Comparison of ENCODE assay signal across 2 cellular contexts in genomic region chr13:21061077-21061945, GRCh38.
TF ChIP-seq lines count a peak whose summit lies in the region.

TSS of gene LATS2 (minus strand) at chr13:21061586. CDS start at chr13:21046026, 15,560 bp downstream.

TF ChIP-seq in IMR-90, 13 proteins besides CTCF, POLR2A, EP300 and RAD21:
- TF ChIP-seq MAZ (IDR thresholded peaks at IDR 0.05; ENCODE audit: borderline replicate concordance, low read depth, low read length) (peak; percentile 100), ELK1 (IDR thresholded peaks at IDR 0.05; ENCODE audit: borderline replicate concordance, low read depth, low read length) (no peak), USF2 (IDR thresholded peaks at IDR 0.05; ENCODE audit: low read depth, low read length) (peak; percentile 99), RFX5 (IDR thresholded peaks at IDR 0.05; ENCODE audit: low read depth, low read length) (no peak), BHLHE40 (IDR thresholded peaks at IDR 0.05; ENCODE audit: low read depth, low read length) (peak; percentile 94), MXI1 (IDR thresholded peaks at IDR 0.05; ENCODE audit: borderline replicate concordance, low read depth, low read length) (peak; percentile 64), RCOR1 (IDR thresholded peaks at IDR 0.05; ENCODE audit: insufficient replicate concordance, low read length) (peak; percentile 46), FOS (IDR thresholded peaks at IDR 0.05; ENCODE audit: low read depth, low read length) (peak; percentile 43; the same call in 1 of the 2 replicates)

TF ChIP-seq in GM12878, 131 proteins besides CTCF, POLR2A, EP300 and RAD21 (continues in another document):
- 0 out of 2 replicates have a peak, but pooled peaks have one; percentile 42 for TF ChIP-seq ZNF207 (IDR thresholded peaks at IDR 0.05; ENCODE audit: borderline replicate concordance)
- peak; percentile 40; the same call in 1 of the 2 replicates for TF ChIP-seq MAX (IDR thresholded peaks at IDR 0.05; ENCODE audit: low read depth, low read length)
- TF ChIP-seq RELA (IDR thresholded peaks at IDR 0.05; ENCODE audit: borderline replicate concordance, partially characterized antibody): no peak
- TF ChIP-seq RUNX3 (IDR thresholded peaks at IDR 0.05; ENCODE audit: low read length): peak; percentile 73
- peak; percentile 53; the same call in 1 of the 2 replicates for TF ChIP-seq TCF12 (IDR thresholded peaks at IDR 0.05; ENCODE audit: low read depth, low read length)
- TF ChIP-seq PAX5 (IDR thresholded peaks at IDR 0.05; ENCODE audit: borderline replicate concordance, low read depth, low read length): 0 out of 2 replicates have a peak, but pooled peaks have one; percentile 32
- peak; percentile 77; the same call in 1 of the 2 replicates for TF ChIP-seq LARP7 (IDR thresholded peaks at IDR 0.05)
- TF ChIP-seq HDGF (IDR thresholded peaks at IDR 0.05): no peak
- peak in 1 of 2 experiments; percentile 67; a peak in 2 of 3 replicates for TF ChIP-seq EGR1 (IDR thresholded peaks at IDR 0.05; ENCODE audit: borderline replicate concordance in 1 of 2, low read depth in 2 of 2, low read length in 2 of 2)
- 0 out of 2 replicates have a peak, but pooled peaks have one; percentile 7 for TF ChIP-seq JUND (IDR thresholded peaks at IDR 0.05; ENCODE audit: low read depth, low read length)
- no peak for TF ChIP-seq HCFC1 (IDR thresholded peaks at IDR 0.05; ENCODE audit: low read length)
- peak; percentile 80; the same call in 1 of the 2 replicates for TF ChIP-seq CREB1 (IDR thresholded peaks at IDR 0.05; ENCODE audit: low read depth)
- peak; percentile 44; the same call in 1 of the 2 replicates for TF ChIP-seq ZNF687 (IDR thresholded peaks at IDR 0.05)
- TF ChIP-seq SP1 (IDR thresholded peaks at IDR 0.05; ENCODE audit: low read depth, low read length): no peak
- TF ChIP-seq ZBED1 (IDR thresholded peaks at IDR 0.05; ENCODE audit: borderline replicate concordance): no peak
- TF ChIP-seq ATF2 (IDR thresholded peaks at IDR 0.05; ENCODE audit: low read length): no peak
- no peak for TF ChIP-seq ZSCAN29 (IDR thresholded peaks at IDR 0.05)
- TF ChIP-seq CREM (IDR thresholded peaks at IDR 0.05; ENCODE audit: low read depth): peak; percentile 68
- TF ChIP-seq KAT2A (conservative IDR thresholded peaks at IDR 0.05; ENCODE audit: control insufficient read depth, low read depth, low read length): no peak
- peak; percentile 66 for TF ChIP-seq RB1 (IDR thresholded peaks at IDR 0.05; ENCODE audit: borderline replicate concordance)
- TF ChIP-seq ASH2L (IDR thresholded peaks at IDR 0.05; ENCODE audit: borderline replicate concordance, low read depth): 0 out of 2 replicates have a peak, but pooled peaks have one; percentile 25
- peak; percentile 81 for TF ChIP-seq PRDM15 (CRISPR knock-in tag; IDR thresholded peaks at IDR 0.05)
- no peak for TF ChIP-seq CHD4 (IDR thresholded peaks at IDR 0.05)
- peak; percentile 48; the same call in 1 of the 2 replicates for TF ChIP-seq NBN (IDR thresholded peaks at IDR 0.05)
- no peak for TF ChIP-seq PAX8 (IDR thresholded peaks at IDR 0.05)
- 0 out of 2 replicates have a peak, but pooled peaks have one; percentile 66 for TF ChIP-seq TCF3 (IDR thresholded peaks at IDR 0.05; ENCODE audit: borderline replicate concordance, insufficient read depth, low read depth, low read length)
- 0 out of 2 replicates have a peak, but pooled peaks have one; percentile 20 for TF ChIP-seq ZNF217 (IDR thresholded peaks at IDR 0.05)
- TF ChIP-seq PML (IDR thresholded peaks at IDR 0.05; ENCODE audit: low read length): no peak
- TF ChIP-seq USF2 (IDR thresholded peaks at IDR 0.05; ENCODE audit: borderline replicate concordance, low read depth, low read length): peak; percentile 88
- 0 out of 2 replicates have a peak, but pooled peaks have one; percentile 51 for TF ChIP-seq NKRF (conservative IDR thresholded peaks at IDR 0.05)
- TF ChIP-seq USF1 (IDR thresholded peaks at IDR 0.05; ENCODE audit: borderline replicate concordance, extremely low read length, insufficient read depth, low read depth, low read length): peak; percentile 94
- TF ChIP-seq BACH1 (IDR thresholded peaks at IDR 0.05; ENCODE audit: borderline replicate concordance): peak; percentile 61
- TF ChIP-seq TAF1 (IDR thresholded peaks at IDR 0.05; ENCODE audit: borderline replicate concordance, low read depth, low read length): no peak
- TF ChIP-seq TCF7 (IDR thresholded peaks at IDR 0.05; ENCODE audit: borderline replicate concordance): no peak
- peak; percentile 35; the same call in 1 of the 2 replicates for TF ChIP-seq PKNOX1 (IDR thresholded peaks at IDR 0.05)
- peak; percentile 10 for TF ChIP-seq PBX3 (IDR thresholded peaks at IDR 0.05; ENCODE audit: insufficient replicate concordance, low read depth, low read length)
- 0 out of 2 replicates have a peak, but pooled peaks have one; percentile 30 for TF ChIP-seq RELB (IDR thresholded peaks at IDR 0.05; ENCODE audit: low read depth)
- TF ChIP-seq MYB (IDR thresholded peaks at IDR 0.05; ENCODE audit: borderline replicate concordance, low read depth, low read length): no peak
